ENCODE assay signal across 18 cellular contexts in genomic region chr7:157234271-157234670, GRCh38.
"Had no signal": no experiment of that assay in that cellular context is flagged by ENCODE, and none has a peak within 500 bp of the region (broad histone marks: within the 10 kb centered on the region; RNA-seq: fewer than 3 reads in every experiment).

No MANE protein-coding gene starts in this region.

- H3K9me3 ChIP-seq: mucosa of descending colon, right atrium auricular region had no signal

- DNase-seq: activated CD4-positive, alpha-beta T cell treated with anti-CD3 and anti-CD28 coated beads for 36 hours; activated CD8-positive, alpha-beta memory T cell treated with anti-CD3 and anti-CD28 coated beads, Interleukin-2, amount 50 U/mL, for 4 hours; activated CD8-positive, alpha-beta T cell treated with anti-CD3 and anti-CD28 coated beads for 36 hours; activated naive CD4-positive, alpha-beta T cell treated with Interleukin-2 at 50 U/mL for 16 hours; activated naive CD8-positive, alpha-beta T cell treated with anti-CD3 and anti-CD28 coated beads, Interleukin-2, amount 50 U/mL, for 24 hours; activated T-cell treated with anti-CD3 and anti-CD28 coated beads, Interleukin-2, amount 50 U/mL, for 72 hours; effector CD4-positive, alpha-beta T cell; head of caudate nucleus; mammary epithelial cell; mucosa of descending colon; natural killer cell; small intestine had no signal

- H3K4me1 ChIP-seq: right atrium auricular region had no signal

- H3K27me3 Mint-ChIP-seq: activated CD4-positive, alpha-beta T cell treated with anti-CD3 and anti-CD28 coated beads for 36 hours; activated CD8-positive, alpha-beta T cell treated with anti-CD3 and anti-CD28 coated beads for 36 hours; activated naive CD8-positive, alpha-beta T cell treated with anti-CD3 and anti-CD28 coated beads, Interleukin-2, amount 50 U/mL, for 24 hours had no signal

- H3K4me1 Mint-ChIP-seq: activated naive CD8-positive, alpha-beta T cell treated with anti-CD3 and anti-CD28 coated beads, Interleukin-2, amount 50 U/mL, for 24 hours had no signal

- ATAC-seq: activated CD4-positive, alpha-beta T cell treated with anti-CD3 and anti-CD28 coated beads for 36 hours; activated CD8-positive, alpha-beta T cell treated with anti-CD3 and anti-CD28 coated beads for 36 hours; activated naive CD8-positive, alpha-beta T cell treated with anti-CD3 and anti-CD28 coated beads, Interleukin-2, amount 50 U/mL, for 24 hours; activated T-cell treated with anti-CD3 and anti-CD28 coated beads, Interleukin-2, amount 50 U/mL, for 72 hours; left lobe of liver; mucosa of descending colon; natural killer cell had no signal

- H3K27me3 ChIP-seq: cardiac muscle cell, right atrium auricular region had no signal

- H3K9me3 Mint-ChIP-seq: activated CD8-positive, alpha-beta T cell treated with anti-CD3 and anti-CD28 coated beads for 36 hours; activated naive CD8-positive, alpha-beta T cell treated with anti-CD3 and anti-CD28 coated beads, Interleukin-2, amount 50 U/mL, for 24 hours; natural killer cell had no signal

- H3K4me3 ChIP-seq: cardiac muscle cell, coronary artery, mucosa of descending colon, right atrium auricular region had no signal

- H3K4me3 Mint-ChIP-seq: activated CD4-positive, alpha-beta T cell treated with anti-CD3 and anti-CD28 coated beads for 36 hours; activated CD8-positive, alpha-beta T cell treated with anti-CD3 and anti-CD28 coated beads for 36 hours; activated naive CD8-positive, alpha-beta T cell treated with anti-CD3 and anti-CD28 coated beads, Interleukin-2, amount 50 U/mL, for 24 hours; activated T-cell treated with anti-CD3 and anti-CD28 coated beads, Interleukin-2, amount 50 U/mL, for 72 hours; natural killer cell had no signal

- H3K27ac Mint-ChIP-seq: activated CD4-positive, alpha-beta T cell treated with anti-CD3 and anti-CD28 coated beads for 36 hours; activated CD8-positive, alpha-beta T cell treated with anti-CD3 and anti-CD28 coated beads for 36 hours; activated naive CD8-positive, alpha-beta T cell treated with anti-CD3 and anti-CD28 coated beads, Interleukin-2, amount 50 U/mL, for 24 hours; activated T-cell treated with anti-CD3 and anti-CD28 coated beads, Interleukin-2, amount 50 U/mL, for 72 hours; natural killer cell had no signal

- H3K27ac ChIP-seq: cardiac muscle cell, coronary artery, epithelial cell of prostate, right atrium auricular region, VCaP had no signal
